In the genomic region with DNA sequence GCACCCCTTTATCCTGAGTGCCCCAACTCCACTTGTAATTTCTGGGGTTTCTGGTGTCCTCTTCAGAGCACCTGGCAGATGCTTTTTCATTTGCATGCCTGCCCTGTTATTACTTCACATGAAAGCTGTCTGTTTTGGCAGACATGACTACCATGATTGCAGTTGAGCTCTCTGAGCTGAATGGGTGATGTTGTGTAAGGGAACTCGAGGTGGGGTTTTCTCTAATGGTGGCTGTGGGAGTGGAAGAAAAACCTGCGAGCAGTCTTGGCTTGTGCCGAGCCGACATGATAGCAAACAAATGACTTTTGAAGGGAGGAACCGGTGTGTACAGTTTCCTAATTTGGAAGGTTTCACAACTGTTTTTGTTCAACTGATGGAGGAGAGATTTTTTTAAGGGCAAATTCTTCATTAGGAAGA, we compare ENCODE assay signal across 1 cellular context.
TF ChIP-seq lines count a peak whose summit lies in the region.

No MANE protein-coding gene starts in this region.

TF ChIP-seq in H1, 55 proteins besides CTCF, POLR2A, EP300 and RAD21 (continued from another document):
- no peak for TF ChIP-seq ASH2L (IDR thresholded peaks at IDR 0.05; ENCODE audit: low read length)
- no peak for TF ChIP-seq RBBP5 (IDR thresholded peaks at IDR 0.05; ENCODE audit: borderline replicate concordance, low read depth, low read length)
- TF ChIP-seq KDM4A (IDR thresholded peaks at IDR 0.05; ENCODE audit: low read depth, low read length, severe bottlenecking): no peak
- TF ChIP-seq MAFK (IDR thresholded peaks at IDR 0.05; ENCODE audit: low read depth, low read length): no peak
- TF ChIP-seq SIN3A (conservative IDR thresholded peaks at IDR 0.05 in 1 of 2, IDR thresholded peaks at IDR 0.05 in 1 of 2; ENCODE audit: low read depth in 1 of 2, low read length in 2 of 2): no peak
- no peak for TF ChIP-seq POLR2AphosphoS5 (IDR thresholded peaks at IDR 0.05; ENCODE audit: low read depth, low read length)
- no peak for TF ChIP-seq ZNF274 (IDR thresholded peaks at IDR 0.05; ENCODE audit: borderline replicate concordance, extremely low read depth, low read length)
- TF ChIP-seq NANOG (IDR thresholded peaks at IDR 0.05; ENCODE audit: insufficient read depth, low read depth, low read length, poor library complexity, severe bottlenecking): no peak
- no peak for TF ChIP-seq BACH1 (IDR thresholded peaks at IDR 0.05; ENCODE audit: low read length)
- no peak for TF ChIP-seq CHD1 (IDR thresholded peaks at IDR 0.05; ENCODE audit: low read depth, low read length)
TF ChIP-seq in H1: peak in this region for 0.
